In the genomic region with DNA sequence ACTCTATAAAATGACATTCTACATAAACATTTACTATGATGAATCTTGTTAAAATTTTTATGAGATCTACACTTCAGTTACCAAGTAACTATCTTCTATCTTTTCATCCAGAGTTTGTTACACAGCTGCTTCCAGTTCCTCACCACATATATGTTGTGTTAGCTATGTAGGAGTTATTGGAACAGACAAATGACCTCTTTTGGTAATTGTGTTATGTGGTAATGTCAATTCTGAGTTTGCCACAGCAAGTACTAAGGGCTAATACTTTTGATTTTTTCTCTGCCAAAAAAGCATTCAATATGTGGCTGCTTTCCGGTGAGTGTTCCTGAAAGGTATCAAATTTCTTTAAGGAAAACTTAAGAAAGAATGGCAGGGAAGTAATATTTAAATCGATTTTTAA, we compare ENCODE assay signal across 23 cellular contexts.
"Had no signal": no experiment of that assay in that cellular context is flagged by ENCODE, and none has a peak within 500 bp of the region (broad histone marks: within the 10 kb centered on the region; RNA-seq: fewer than 3 reads in every experiment).

No MANE protein-coding gene starts in this region.

- H3K9me3 ChIP-seq: body of pancreas, gastrocnemius medialis, heart left ventricle, neutrophil, thyroid gland had no signal

- H3K4me3 Mint-ChIP-seq: activated CD4-positive, alpha-beta T cell treated with anti-CD3 and anti-CD28 coated beads, Interleukin-2, amount 10 ng/mL, durations not matched to agents 7 days and 5 days; activated naive CD4-positive, alpha-beta T cell treated with anti-CD3 and anti-CD28 coated beads, Interleukin-2, amount 10 ng/mL, durations not matched to agents 7 days and 5 days; activated naive CD8-positive, alpha-beta T cell treated with anti-CD3 and anti-CD28 coated beads, Interleukin-2, amount 50 U/mL, for 24 hours; natural killer cell; stimulated activated naive B cell treated with anti-CD40 and anti-IgM and Interleukin-4, amounts not matched to agents 10 μg/mL and 1 μg/mL and 100 μg/mL, for 72 hours; T-cell had no signal

- H3K4me2 ChIP-seq: smooth muscle cell had no signal

- H3K36me3 ChIP-seq: gastrocnemius medialis, heart left ventricle, neutrophil, thyroid gland had no signal

- H3K27me3 ChIP-seq: body of pancreas, gastrocnemius medialis, heart left ventricle, neutrophil, thyroid gland had no signal

- H3K9me3 Mint-ChIP-seq: activated CD4-positive, alpha-beta T cell treated with anti-CD3 and anti-CD28 coated beads, Interleukin-2, amount 10 ng/mL, durations not matched to agents 7 days and 5 days; activated naive CD8-positive, alpha-beta T cell treated with anti-CD3 and anti-CD28 coated beads, Interleukin-2, amount 50 U/mL, for 24 hours had no signal

- H3K79me2 ChIP-seq: parathyroid adenoma had no signal

- H3K27ac Mint-ChIP-seq: activated CD4-positive, alpha-beta T cell treated with anti-CD3 and anti-CD28 coated beads, Interleukin-2, amount 10 ng/mL, durations not matched to agents 7 days and 5 days; activated naive CD4-positive, alpha-beta T cell treated with anti-CD3 and anti-CD28 coated beads, Interleukin-2, amount 10 ng/mL, durations not matched to agents 7 days and 5 days; activated naive CD8-positive, alpha-beta T cell treated with anti-CD3 and anti-CD28 coated beads, Interleukin-2, amount 50 U/mL, for 24 hours; natural killer cell; stimulated activated naive B cell treated with anti-CD40 and anti-IgM and Interleukin-4, amounts not matched to agents 10 μg/mL and 1 μg/mL and 100 μg/mL, for 72 hours; T-cell had no signal

- H3K4me3 ChIP-seq: body of pancreas, dorsolateral prefrontal cortex, gastrocnemius medialis, heart left ventricle, smooth muscle cell, thyroid gland had no signal

- DNase-seq: activated CD4-positive, alpha-beta T cell treated with anti-CD3 and anti-CD28 coated beads, Interleukin-2, amount 10 ng/mL, durations not matched to agents 7 days and 5 days; activated CD8-positive, alpha-beta memory T cell treated with anti-CD3 and anti-CD28 coated beads, Interleukin-2, amount 50 U/mL, for 48 hours; activated effector memory CD4-positive, alpha-beta T cell treated with Interleukin-2 at 50 U/mL for 16 hours; activated naive CD4-positive, alpha-beta T cell treated with anti-CD3 and anti-CD28 coated beads, Interleukin-2, amount 10 ng/mL, durations not matched to agents 7 days and 5 days; activated naive CD8-positive, alpha-beta T cell treated with anti-CD3 and anti-CD28 coated beads, Interleukin-2, amount 50 U/mL, for 24 hours; activated T-cell treated with anti-CD3 and anti-CD28 coated beads, Interleukin-2, amount 50 U/mL, for 48 hours; body of pancreas; central memory CD4-positive, alpha-beta T cell; dorsolateral prefrontal cortex; gastrocnemius medialis; heart left ventricle; mesendoderm; natural killer cell; stimulated activated naive B cell treated with anti-CD40 and anti-IgM and Interleukin-4, amounts not matched to agents 10 μg/mL and 1 μg/mL and 100 μg/mL, for 72 hours; T-cell; thyroid gland had no signal

- H2AFZ ChIP-seq: parathyroid adenoma had no signal

- H3K4me1 Mint-ChIP-seq: activated CD4-positive, alpha-beta T cell treated with anti-CD3 and anti-CD28 coated beads, Interleukin-2, amount 10 ng/mL, durations not matched to agents 7 days and 5 days; activated naive CD4-positive, alpha-beta T cell treated with anti-CD3 and anti-CD28 coated beads, Interleukin-2, amount 10 ng/mL, durations not matched to agents 7 days and 5 days; activated naive CD8-positive, alpha-beta T cell treated with anti-CD3 and anti-CD28 coated beads, Interleukin-2, amount 50 U/mL, for 24 hours; natural killer cell; stimulated activated naive B cell treated with anti-CD40 and anti-IgM and Interleukin-4, amounts not matched to agents 10 μg/mL and 1 μg/mL and 100 μg/mL, for 72 hours; T-cell had no signal

- H3K4me1 ChIP-seq: body of pancreas, gastrocnemius medialis, parathyroid adenoma, thyroid gland had no signal

- H3K9ac ChIP-seq: parathyroid adenoma had no signal

- H3K36me3 Mint-ChIP-seq: activated naive CD4-positive, alpha-beta T cell treated with anti-CD3 and anti-CD28 coated beads, Interleukin-2, amount 10 ng/mL, durations not matched to agents 7 days and 5 days; stimulated activated naive B cell treated with anti-CD40 and anti-IgM and Interleukin-4, amounts not matched to agents 10 μg/mL and 1 μg/mL and 100 μg/mL, for 72 hours; T-cell had no signal

- H3K27ac ChIP-seq: body of pancreas, dorsolateral prefrontal cortex, epithelial cell of prostate, gastrocnemius medialis, neutrophil, parathyroid adenoma, thyroid gland had no signal

- ATAC-seq: activated CD4-positive, CD25-positive, alpha-beta regulatory T cell treated with anti-CD3 and anti-CD28 coated beads, Interleukin-2, amount 50 U/mL, for 24 hours; activated naive CD8-positive, alpha-beta T cell treated with anti-CD3 and anti-CD28 coated beads, Interleukin-2, amount 50 U/mL, for 24 hours; body of pancreas; natural killer cell; sciatic nerve; stimulated activated naive B cell treated with anti-CD40 and anti-IgM and Interleukin-4, amounts not matched to agents 10 μg/mL and 1 μg/mL and 100 μg/mL, for 72 hours; T-cell had no signal

- FAIRE-seq: colon had no signal

- H3K27me3 Mint-ChIP-seq: activated CD4-positive, alpha-beta T cell treated with anti-CD3 and anti-CD28 coated beads, Interleukin-2, amount 10 ng/mL, durations not matched to agents 7 days and 5 days; activated naive CD4-positive, alpha-beta T cell treated with anti-CD3 and anti-CD28 coated beads, Interleukin-2, amount 10 ng/mL, durations not matched to agents 7 days and 5 days; activated naive CD8-positive, alpha-beta T cell treated with anti-CD3 and anti-CD28 coated beads, Interleukin-2, amount 50 U/mL, for 24 hours; stimulated activated naive B cell treated with anti-CD40 and anti-IgM and Interleukin-4, amounts not matched to agents 10 μg/mL and 1 μg/mL and 100 μg/mL, for 72 hours; T-cell had no signal
